23 cellular contexts compared by ENCODE assay signal in the genomic region with DNA sequence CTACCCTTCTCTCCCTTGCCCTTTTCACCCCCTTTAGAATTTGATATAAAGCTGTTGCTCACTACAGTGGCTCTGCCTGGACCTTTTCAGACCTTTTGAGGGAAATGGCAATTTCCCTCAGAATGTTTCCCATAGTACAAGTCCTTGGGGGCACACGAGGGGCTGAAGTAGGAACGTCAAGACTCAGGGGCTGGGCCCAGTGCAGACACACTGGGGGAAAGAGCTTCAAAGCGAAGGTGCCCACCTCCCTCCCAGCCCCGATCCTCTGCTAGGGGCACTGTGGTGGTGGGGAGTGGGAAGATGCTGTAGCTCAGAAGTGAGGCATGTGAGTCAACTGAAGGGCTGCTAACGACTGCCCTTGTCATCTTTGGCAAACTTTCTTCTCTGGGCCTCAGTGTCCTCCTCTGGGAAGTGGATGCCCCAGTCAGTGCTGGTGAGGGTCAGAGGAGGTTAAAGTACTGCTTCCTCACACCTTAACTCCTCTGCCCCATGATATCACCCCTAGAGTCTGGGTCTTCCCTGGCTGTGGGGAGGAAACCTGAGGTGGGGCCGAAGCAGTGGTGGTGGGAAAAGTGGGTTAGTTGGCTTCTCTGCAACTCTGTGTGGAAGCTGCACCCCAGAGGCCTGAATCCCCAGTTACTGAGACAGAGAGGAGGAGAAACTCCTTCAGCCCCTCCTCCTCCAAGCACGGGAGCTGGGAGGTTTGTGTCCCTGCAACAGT.
"Had no signal": no experiment of that assay in that cellular context is flagged by ENCODE, and none has a peak within 500 bp of the region (broad histone marks: within the 10 kb centered on the region; RNA-seq: fewer than 3 reads in every experiment).

No MANE protein-coding gene starts in this region.

- H3K27ac Mint-ChIP-seq: memory B cell, mesothelial cell of epicardium, nephron had no signal

- H3K9me3 ChIP-seq: gastrocnemius medialis, neutrophil, spleen, tibial artery, upper lobe of right lung, vagina had no signal

- H3K4me3 Mint-ChIP-seq: memory B cell, mesothelial cell of epicardium, nephron had no signal

- H3K4me1 ChIP-seq: gastrocnemius medialis, heart right ventricle, spleen, tibial artery, upper lobe of right lung, vagina had no signal

- ATAC-seq: esophagus mucosa, gastrocnemius medialis, heart right ventricle, left lobe of liver, sciatic nerve had no signal

- H3K36me3 Mint-ChIP-seq: memory B cell, mesothelial cell of epicardium had no signal

- H3K4me1 Mint-ChIP-seq: memory B cell, mesothelial cell of epicardium, nephron had no signal

- H3K27ac ChIP-seq: dorsolateral prefrontal cortex, gastrocnemius medialis, heart right ventricle, neutrophil, spleen, tibial artery, upper lobe of right lung, vagina had no signal

- H3K4me3 ChIP-seq: dorsolateral prefrontal cortex, gastrocnemius medialis, heart right ventricle, spleen, tibial artery, upper lobe of right lung, vagina had no signal

- H3K27me3 ChIP-seq: neutrophil, vagina had no signal

- FAIRE-seq: endometrium had no signal

- DNase-seq: cortex of kidney; dorsolateral prefrontal cortex; effector CD8-positive, alpha-beta T cell; gastrocnemius medialis; heart right ventricle; islet precursor cell; posterior cingulate gyrus; spleen; stimulated activated CD4-positive, alpha-beta T cell treated with anti-CD3 and anti-CD28 coated beads, Interleukin-15, amount 100 ng/mL, for 24 hours; stimulated activated CD4-positive, alpha-beta T cell treated with anti-CD3 and anti-CD28 coated beads, Interleukin-1b, Interleukin-23, amount 100 ng/mL, for 48 hours; stimulated activated CD4-positive, alpha-beta T cell treated with anti-CD3 and anti-CD28 coated beads, Interleukin-4, amount 100 ng/mL, for 24 hours; stimulated activated naive CD4-positive, alpha-beta T cell treated with Interleukin-2 at 50 U/mL for 16 hours; tibial artery; upper lobe of right lung had no signal

- H3K36me3 ChIP-seq: gastrocnemius medialis, heart right ventricle, neutrophil, spleen, tibial artery, upper lobe of right lung, vagina had no signal
